1 cellular context compared by ENCODE assay signal in the genomic region with DNA sequence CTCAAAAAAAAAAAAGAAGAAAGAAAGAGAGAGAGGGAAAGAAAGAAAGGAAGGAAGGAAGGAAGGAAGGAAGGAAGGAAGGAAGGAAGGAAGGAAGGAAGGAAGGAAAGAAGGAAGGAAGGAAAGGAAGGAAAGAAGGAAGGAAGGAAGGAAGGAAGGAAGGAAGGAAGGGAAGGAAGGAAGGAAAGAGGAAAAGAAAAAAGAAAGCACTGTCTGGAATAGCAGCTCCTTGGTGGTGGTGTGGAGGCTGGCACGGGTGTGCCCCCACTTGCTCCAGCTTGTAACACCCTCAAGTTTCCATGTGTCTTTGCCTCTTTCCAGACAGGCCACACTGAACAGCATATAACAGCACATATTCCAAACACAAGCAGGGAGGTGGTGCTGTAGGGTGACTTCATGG. TPM values are rescaled to one million over a fixed set of nuclear protein-coding genes. Genes with fewer than 3 reads are reported as not detected.
"Had no signal": no experiment of that assay in that cellular context is flagged by ENCODE, and none has a peak within 500 bp of the region (broad histone marks: within the 10 kb centered on the region; RNA-seq: fewer than 3 reads in every experiment).

No MANE protein-coding gene starts in this region.

RNA-seq across cellular contexts. Expression of a gene that starts 26.6 kb away (rescaled TPM):
- total RNA-seq: OCI-LY7 had no signal
